ENCODE assay signal across 8 cellular contexts in genomic region chr14:95313707-95314106, GRCh38. TPM values are rescaled to one million over a fixed set of nuclear protein-coding genes. Genes with fewer than 3 reads are reported as not detected.
A peak's percentile ranks its signal among the peaks of the same experiment; 100 is the strongest.
DNase-seq lines count a peak whose midpoint lies in the region; ATAC-seq and TF ChIP-seq lines count a peak whose summit lies in the region.

No MANE protein-coding gene starts in this region.

- H3K36me3 ChIP-seq in subcutaneous abdominal adipose tissue (ENCODE audit: control insufficient read depth in 5 of 5, insufficient read depth in 5 of 5, low read length in 5 of 5) = no peaks in the 10 kb centered on the region

- H3K9me3 Mint-ChIP-seq in HFFc6 (no peaks in the 10 kb centered on the region), nephron progenitor cell (peaks cover 13% of the 10 kb centered on the region)

- no peak for TF ChIP-seq CTCF in HFFc6 (IDR thresholded peaks at IDR 0.05)
- TF ChIP-seq CTCF in nephron progenitor cell (IDR thresholded peaks at IDR 0.05) = no peak

- H3K27ac ChIP-seq in right cardiac atrium (ENCODE audit: low read length) (no peak overlapping the region), subcutaneous abdominal adipose tissue (ENCODE audit: low read depth, low read length) (peak overlapping the region; percentile 77)

- H3K9ac ChIP-seq in subcutaneous abdominal adipose tissue (ENCODE audit: low read length in 5 of 5) = peak overlapping the region in 2 of 5 donors; percentile 21 to 42

- H3K4me3 ChIP-seq in right cardiac atrium (ENCODE audit: low read length) (no peak overlapping the region), subcutaneous abdominal adipose tissue (ENCODE audit: low read depth in 1 of 5, low read length in 5 of 5) (no peak overlapping the region)

- H3K27me3 ChIP-seq in right cardiac atrium (ENCODE audit: control insufficient read depth, insufficient read depth) (no peaks in the 10 kb centered on the region), subcutaneous abdominal adipose tissue (ENCODE audit: control insufficient read depth in 5 of 5, insufficient read depth in 4 of 5, low read length in 5 of 5) (no peaks in the 10 kb centered on the region)

- WGBS in right cardiac atrium = 46% methylated on average over 5 of the region's 5 CpGs

- peak; percentile 27 for DNase-seq in HFFc6
- DNase-seq in anterior cingulate cortex (lab: John Stamatoyannopoulos, UW) = peak in 33 of 58 donors; percentile 19 to 76 (median 55)
- peak; percentile 77 to 87 (median 87) for DNase-seq in right cardiac atrium
- no peak for DNase-seq in nephron progenitor cell
- DNase-seq in NCI-H510A (lab: John Stamatoyannopoulos, UW) = no peak

- no peak overlapping the region for H3K4me3 Mint-ChIP-seq in HFFc6
- no peak overlapping the region for H3K4me3 Mint-ChIP-seq in nephron progenitor cell

- H3K4me1 ChIP-seq in right cardiac atrium (ENCODE audit: control insufficient read depth, insufficient read depth, low read length) (peaks cover 2% of the 10 kb centered on the region), subcutaneous abdominal adipose tissue (ENCODE audit: control insufficient read depth in 5 of 5, insufficient read depth in 5 of 5, low read length in 5 of 5) (peaks cover 14 to 87% (median 59%) of the 10 kb centered on the region in 5 donors)

- H3K4me1 Mint-ChIP-seq in HFFc6 (ENCODE audit: low read depth) (no peaks in the 10 kb centered on the region), nephron progenitor cell (peaks cover 31% of the 10 kb centered on the region)

- intact Hi-C loops in right cardiac atrium (cut with DNase I) = no loop called here

- H3K36me3 Mint-ChIP-seq in HFFc6 (ENCODE audit: low read depth) = no peaks in the 10 kb centered on the region
- peaks cover 17% of the 10 kb centered on the region for H3K36me3 Mint-ChIP-seq in nephron progenitor cell (ENCODE audit: low read depth)

- H3K27me3 Mint-ChIP-seq in HFFc6 (ENCODE audit: insufficient read depth) = peaks cover 17% of the 10 kb centered on the region
- H3K27me3 Mint-ChIP-seq in nephron progenitor cell (ENCODE audit: low read depth, poor library complexity) = peaks cover 34% of the 10 kb centered on the region

- H3K9me3 ChIP-seq in right cardiac atrium (ENCODE audit: control insufficient read depth, low read length) = no peaks in the 10 kb centered on the region
- H3K9me3 ChIP-seq in subcutaneous abdominal adipose tissue (ENCODE audit: control insufficient read depth in 5 of 5, low read length in 5 of 5) = no peaks in the 10 kb centered on the region

- H3K27ac Mint-ChIP-seq in HFFc6 = no peak overlapping the region
- no peak overlapping the region for H3K27ac Mint-ChIP-seq in nephron progenitor cell

- peak; percentile 79 to 84 for ATAC-seq in right cardiac atrium
- no peak for ATAC-seq in HG02852 (IDR thresholded peaks at IDR 0.05; ENCODE audit: unreplicated experiment)
- ATAC-seq in GM21528 (IDR thresholded peaks at IDR 0.05; ENCODE audit: low FRiP score, unreplicated experiment) = no peak

RNA-seq across cellular contexts. Expression of gene CLMN, which starts 6.0 kb away (rescaled TPM):
- total RNA-seq in HFFc6 (2021; fragmentation: NEBNext Ultra II Directional; extraction: Animal tissue kit (Norgen Biotek cat#: 25700)) = under 1 TPM in 1 of 6 experiments, not detected in 5; 0.02 TPM
- total RNA-seq in right cardiac atrium = 1 to 10 TPM; 6.4 to 9.1 (median 7.4) TPM
- 3.1 TPM for polyA plus RNA-seq in right cardiac atrium

Comparison
In these comparisons a context has a peak if more than half of its experiments do, and no peak if none do; other contexts are left out.
1. DNase-seq: peak in HFFc6 (single experiment), anterior cingulate cortex (33 of 58) and right cardiac atrium (3 of 3); none in nephron progenitor cell (single experiment) and NCI-H510A (single experiment).
2. ATAC-seq: peak in right cardiac atrium (2 of 2); none in HG02852 (single experiment) and GM21528 (single experiment).
3. RNA of gene CLMN, which starts 6.0 kb away (total RNA-seq): 6.4 to 9.1 TPM in right cardiac atrium; 0.02 TPM in HFFc6; every median in the first group is over 4 times any median in the second.